ENCODE assay signal across 9 cellular contexts in the genomic region with DNA sequence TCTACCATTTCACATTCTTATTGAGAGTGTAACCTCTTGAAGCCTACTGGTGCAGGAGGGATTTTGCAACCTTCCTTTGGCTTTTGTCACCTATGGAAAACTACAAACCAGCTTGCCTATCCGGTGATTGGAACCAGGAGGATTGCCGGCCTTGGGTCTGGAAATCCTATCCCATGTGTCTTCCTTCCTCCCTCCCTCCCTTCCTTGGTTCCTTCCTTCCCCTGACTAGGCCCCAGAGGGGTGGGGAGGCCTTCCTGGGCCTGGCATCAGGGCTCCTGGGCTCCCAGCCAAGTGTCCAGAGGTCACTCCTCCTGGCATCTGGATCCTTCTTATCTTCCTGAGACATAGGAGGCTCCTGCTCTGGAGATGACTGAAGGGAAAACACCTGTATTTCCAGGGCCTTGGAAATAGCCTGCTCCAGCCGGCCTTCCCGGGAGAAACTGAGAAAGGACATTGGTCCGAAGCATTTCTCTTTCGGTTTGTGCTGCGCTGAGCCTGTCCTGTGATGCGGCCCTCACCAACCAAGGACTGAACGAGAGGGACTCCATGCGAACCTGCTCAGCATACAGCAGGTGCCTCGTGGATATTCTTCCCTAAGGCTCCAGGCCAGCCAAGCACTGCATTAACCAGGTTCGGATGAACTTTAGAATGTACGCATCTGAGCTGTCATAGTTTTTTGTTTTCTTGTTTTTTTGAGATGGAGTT. TPM values are rescaled to one million over a fixed set of nuclear protein-coding genes. Genes with fewer than 3 reads are reported as not detected.
A peak's percentile ranks its signal among the peaks of the same experiment; 100 is the strongest.
DNase-seq lines count a peak whose midpoint lies in the region; ATAC-seq lines count a peak whose summit lies in the region.
"Had no signal": no experiment of that assay in that cellular context is flagged by ENCODE, and none has a peak within 500 bp of the region (broad histone marks: within the 10 kb centered on the region; RNA-seq: fewer than 3 reads in every experiment).

No MANE protein-coding gene starts in this region.

- peak overlapping the region; percentile 88 for H3K27ac ChIP-seq in skeletal muscle tissue (ENCODE audit: low read depth, low read length)

- no peaks in the 10 kb centered on the region for H3K27me3 Mint-ChIP-seq in activated T-helper 2 cell treated with anti-CD3 and anti-CD28 coated beads, Interferon-gamma antibody, Interleukin-2, Interleukin-4, amounts not matched to agents 10 μg/mL and 5 μg/mL and 100 μg/mL, durations not matched to agents 14 hours and 24 hours and 36 hours (ENCODE audit: low read depth)
- H3K27me3 Mint-ChIP-seq in immature natural killer cell (ENCODE audit: low read depth in 3 of 3): peaks cover 2 to 10% (median 4%) of the 10 kb centered on the region in 3 donors
- H3K27me3 Mint-ChIP-seq in activated CD4-positive, alpha-beta memory T cell treated with anti-CD3 and anti-CD28 coated beads for 36 hours: no peaks in the 10 kb centered on the region
- H3K27me3 Mint-ChIP-seq: memory B cell had no signal

- POLR2A ChIA-PET in activated CD4-positive, alpha-beta memory T cell treated with anti-CD3 and anti-CD28 coated beads for 36 hours (lab: Charles Lee): interaction anchor here (3.4 kb wide), 1 partner anchor 67 kb away, joined by 75 read pairs; a partner anchor contains a TSS

- H3K27ac Mint-ChIP-seq in activated T-helper 2 cell treated with anti-CD3 and anti-CD28 coated beads, Interferon-gamma antibody, Interleukin-2, Interleukin-4, amounts not matched to agents 10 μg/mL and 5 μg/mL and 100 μg/mL, durations not matched to agents 14 hours and 24 hours and 36 hours: peak overlapping the region; percentile 33
- peak overlapping the region; percentile 93 to 98 (median 96) for H3K27ac Mint-ChIP-seq in immature natural killer cell
- H3K27ac Mint-ChIP-seq in activated CD4-positive, alpha-beta memory T cell treated with anti-CD3 and anti-CD28 coated beads for 36 hours: no peak overlapping the region
- H3K27ac Mint-ChIP-seq: memory B cell had no signal

- ATAC-seq in GM21576 (IDR thresholded peaks at IDR 0.05; ENCODE audit: unreplicated experiment): no peak

- no peaks in the 10 kb centered on the region for H3K36me3 Mint-ChIP-seq in activated T-helper 2 cell treated with anti-CD3 and anti-CD28 coated beads, Interferon-gamma antibody, Interleukin-2, Interleukin-4, amounts not matched to agents 10 μg/mL and 5 μg/mL and 100 μg/mL, durations not matched to agents 14 hours and 24 hours and 36 hours (ENCODE audit: low read depth)
- H3K36me3 Mint-ChIP-seq in immature natural killer cell: no peaks in the 10 kb centered on the region
- no peaks in the 10 kb centered on the region for H3K36me3 Mint-ChIP-seq in activated CD4-positive, alpha-beta memory T cell treated with anti-CD3 and anti-CD28 coated beads for 36 hours
- H3K36me3 Mint-ChIP-seq: memory B cell had no signal

- intact Hi-C loops in activated T-helper 2 cell treated with anti-CD3 and anti-CD28 coated beads, Interferon-gamma antibody, Interleukin-2, Interleukin-4, amounts not matched to agents 10 μg/mL and 5 μg/mL and 100 μg/mL, durations not matched to agents 14 hours and 24 hours and 36 hours (cut with micrococcal nuclease): no loop called here
- intact Hi-C loops in activated CD4-positive, alpha-beta memory T cell treated with anti-CD3 and anti-CD28 coated beads for 36 hours (cut with micrococcal nuclease): no loop called here

- H3K27me3 ChIP-seq in skeletal muscle tissue (ENCODE audit: control insufficient read depth in 3 of 3, insufficient read depth in 3 of 3, low read length in 3 of 3): no peaks in the 10 kb centered on the region

- no peaks in the 10 kb centered on the region for H3K9me3 Mint-ChIP-seq in activated T-helper 2 cell treated with anti-CD3 and anti-CD28 coated beads, Interferon-gamma antibody, Interleukin-2, Interleukin-4, amounts not matched to agents 10 μg/mL and 5 μg/mL and 100 μg/mL, durations not matched to agents 14 hours and 24 hours and 36 hours
- H3K9me3 Mint-ChIP-seq in immature natural killer cell: no peaks in the 10 kb centered on the region
- no peaks in the 10 kb centered on the region for H3K9me3 Mint-ChIP-seq in activated CD4-positive, alpha-beta memory T cell treated with anti-CD3 and anti-CD28 coated beads for 36 hours
- H3K9me3 Mint-ChIP-seq: memory B cell had no signal

- no peaks in the 10 kb centered on the region for H3K36me3 ChIP-seq in skeletal muscle tissue (ENCODE audit: control insufficient read depth in 3 of 3, insufficient read depth in 3 of 3, low read length in 3 of 3)

- no peak overlapping the region for H3K4me3 Mint-ChIP-seq in activated T-helper 2 cell treated with anti-CD3 and anti-CD28 coated beads, Interferon-gamma antibody, Interleukin-2, Interleukin-4, amounts not matched to agents 10 μg/mL and 5 μg/mL and 100 μg/mL, durations not matched to agents 14 hours and 24 hours and 36 hours (ENCODE audit: low read depth)
- peak overlapping the region in 2 of 5 donors; percentile 13 to 14 for H3K4me3 Mint-ChIP-seq in immature natural killer cell
- no peak overlapping the region for H3K4me3 Mint-ChIP-seq in activated CD4-positive, alpha-beta memory T cell treated with anti-CD3 and anti-CD28 coated beads for 36 hours
- H3K4me3 Mint-ChIP-seq: memory B cell had no signal

- CTCF ChIA-PET in activated CD4-positive, alpha-beta memory T cell treated with anti-CD3 and anti-CD28 coated beads for 36 hours (lab: Charles Lee): no interaction called here

- DNase-seq in LHCN-M2 (ENCODE audit: low read depth) (peak; percentile 18), immature natural killer cell (no peak), activated gamma-delta T cell treated with Interleukin-2 at 50 U/mL for 16 hours (no peak)
- no peak for DNase-seq in activated T-helper 2 cell treated with anti-CD3 and anti-CD28 coated beads, Interferon-gamma antibody, Interleukin-2, Interleukin-4, amounts not matched to agents 10 μg/mL and 5 μg/mL and 100 μg/mL, durations not matched to agents 14 hours and 24 hours and 36 hours (ENCODE audit: low spot score)
- DNase-seq in stimulated activated CD4-positive, alpha-beta T cell treated with anti-CD3 and anti-CD28 coated beads, Interleukin-4, amount 100 ng/mL, for 1 hour: no peak
- no peak for DNase-seq in activated CD4-positive, alpha-beta memory T cell treated with anti-CD3 and anti-CD28 coated beads for 36 hours

- no peak overlapping the region for H3K4me3 ChIP-seq in skeletal muscle tissue (ENCODE audit: low read length in 3 of 3)

- H3K4me1 Mint-ChIP-seq in activated T-helper 2 cell treated with anti-CD3 and anti-CD28 coated beads, Interferon-gamma antibody, Interleukin-2, Interleukin-4, amounts not matched to agents 10 μg/mL and 5 μg/mL and 100 μg/mL, durations not matched to agents 14 hours and 24 hours and 36 hours (ENCODE audit: low read depth): peaks cover 38% of the 10 kb centered on the region
- H3K4me1 Mint-ChIP-seq in immature natural killer cell: peaks cover 56 to 64% of the 10 kb centered on the region in 2 donors
- peaks cover 30% of the 10 kb centered on the region for H3K4me1 Mint-ChIP-seq in activated CD4-positive, alpha-beta memory T cell treated with anti-CD3 and anti-CD28 coated beads for 36 hours (ENCODE audit: low read depth)

- H3K4me1 ChIP-seq in skeletal muscle tissue (ENCODE audit: control insufficient read depth in 3 of 3, insufficient read depth in 3 of 3, low read length in 3 of 3): peaks cover 28 to 46% (median 45%) of the 10 kb centered on the region in 3 donors

- H3K9ac ChIP-seq in skeletal muscle tissue (ENCODE audit: low read depth in 1 of 3, low read length in 3 of 3): peak overlapping the region; percentile 33 to 59 (median 50)

- H3K9me3 ChIP-seq in skeletal muscle tissue (ENCODE audit: control insufficient read depth in 3 of 3, low read length in 3 of 3): no peaks in the 10 kb centered on the region

RNA-seq across cellular contexts. Expression of a gene that starts 43.4 kb away (rescaled TPM):
- total RNA-seq in LHCN-M2 (2014; rRNA removed): 221 and 262 TPM in 2 replicates
- 214 TPM for polyA plus RNA-seq in LHCN-M2 (2012)
- total RNA-seq in activated T-helper 2 cell treated with anti-CD3 and anti-CD28 coated beads, Interferon-gamma antibody, Interleukin-2, Interleukin-4, amounts not matched to agents 10 μg/mL and 5 μg/mL and 100 μg/mL, durations not matched to agents 14 hours and 24 hours and 36 hours: 396 and 397 TPM in 2 replicates
- polyA plus RNA-seq in immature natural killer cell: 100 to 1,000 TPM; 402 to 658 (median 537) TPM
- 230 TPM for total RNA-seq in skeletal muscle tissue
- 100 to 1,000 TPM; 407 to 425 TPM for total RNA-seq in activated CD4-positive, alpha-beta memory T cell treated with anti-CD3 and anti-CD28 coated beads for 36 hours
